ENCODE assay signal across 19 cellular contexts in the genomic region with DNA sequence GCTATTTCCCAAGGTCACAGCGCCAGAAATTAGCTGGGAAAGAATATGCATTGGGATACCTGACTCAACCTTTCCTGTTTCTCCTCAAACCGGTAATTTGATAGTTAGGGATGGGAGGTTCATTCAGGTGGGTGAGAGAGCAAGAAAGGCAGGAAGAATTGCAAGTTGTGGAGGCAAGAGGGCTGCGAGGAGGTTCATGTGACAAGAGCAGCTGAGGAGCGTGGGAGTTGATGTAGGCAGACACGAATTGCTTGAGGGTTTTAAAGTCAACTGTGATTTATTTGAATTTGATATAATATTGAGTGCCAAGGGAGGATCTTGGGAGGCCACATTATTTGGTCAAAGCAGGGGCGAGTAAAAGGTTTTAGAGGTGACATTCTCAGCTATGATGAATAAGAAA.
DNase-seq lines count a peak whose midpoint lies in the region; ATAC-seq and TF ChIP-seq lines count a peak whose summit lies in the region.
"Had no signal": no experiment of that assay in that cellular context is flagged by ENCODE, and none has a peak within 500 bp of the region (broad histone marks: within the 10 kb centered on the region; RNA-seq: fewer than 3 reads in every experiment).

No MANE protein-coding gene starts in this region.

- no peak for ATAC-seq in WTC11
- ATAC-seq: GM23338, HepG2 had no signal

- H3K27me3 ChIP-seq in endodermal cell (ENCODE audit: control insufficient read depth, insufficient read depth, low read length, poor library complexity, severe bottlenecking) (no peaks in the 10 kb centered on the region), neural progenitor cell (no peaks in the 10 kb centered on the region)
- H3K27me3 ChIP-seq: BE2C had no signal

- H3K36me3 ChIP-seq in endodermal cell (ENCODE audit: control insufficient read depth, insufficient read depth, low read length) (no peaks in the 10 kb centered on the region), neural progenitor cell (no peaks in the 10 kb centered on the region)
- H3K36me3 ChIP-seq: BE2C had no signal

- H3F3A ChIP-seq in neural progenitor cell (ENCODE audit: low read depth): no peaks in the 10 kb centered on the region

- WGBS in endodermal cell (ENCODE audit: insufficient coverage in 1 of 2, insufficient read length in 1 of 2), 2 experiments: 89 to 90% methylated on average over 5 to 6 of the region's 6 CpGs

- H3K9me3 ChIP-seq in endodermal cell (ENCODE audit: control insufficient read depth, low read length) (no peaks in the 10 kb centered on the region), neural progenitor cell (ENCODE audit: low read depth) (no peaks in the 10 kb centered on the region)
- H3K9me3 ChIP-seq: BE2C, Caco-2 had no signal

- no peak overlapping the region for H3K4me2 ChIP-seq in neural progenitor cell
- H3K4me2 ChIP-seq: GM23338 had no signal

- no peaks in the 10 kb centered on the region for H3K36me3 Mint-ChIP-seq in WTC11
- no peaks in the 10 kb centered on the region for H3K36me3 Mint-ChIP-seq in endodermal cell (ENCODE audit: low read depth)
- H3K36me3 Mint-ChIP-seq in neural progenitor cell: no peaks in the 10 kb centered on the region
- H3K36me3 Mint-ChIP-seq: CD4-positive, CD25-positive, alpha-beta regulatory T cell; CD8-positive, alpha-beta memory T cell; IgD-negative memory B cell had no signal

- TF ChIP-seq CTCF in WTC11 (IDR thresholded peaks at IDR 0.05): no peak
- no peak for TF ChIP-seq CTCF in endodermal cell (conservative IDR thresholded peaks at IDR 0.05)
- no peak for TF ChIP-seq CTCF in neural progenitor cell (IDR thresholded peaks at IDR 0.05)

- no peaks in the 10 kb centered on the region for H3K9me3 Mint-ChIP-seq in WTC11
- H3K9me3 Mint-ChIP-seq in endodermal cell: no peaks in the 10 kb centered on the region
- no peaks in the 10 kb centered on the region for H3K9me3 Mint-ChIP-seq in neural progenitor cell
- H3K9me3 Mint-ChIP-seq: GM23338 had no signal

- no peaks in the 10 kb centered on the region for H4K20me1 ChIP-seq in neural progenitor cell (ENCODE audit: low read depth)

- peak; percentile 23 for DNase-seq in COLO829 (ENCODE audit: low spot score)
- no peak for DNase-seq in WTC11 (ENCODE audit: low spot score)
- peak; percentile 52 for DNase-seq in left kidney (ENCODE audit: low read depth, low spot score)
- DNase-seq in endodermal cell: no peak
- no peak for DNase-seq in neural progenitor cell (ENCODE audit: low spot score)
- DNase-seq in central memory CD4-positive, alpha-beta T cell: no peak
- DNase-seq: BE2C; C1 segment of cervical spinal cord; Caco-2; CD4-positive, CD25-positive, alpha-beta regulatory T cell; CD8-positive, alpha-beta memory T cell; DMS153; DMS79; GDM1; HCEC 1CT; HFFc6 had no signal

- POLR2A ChIA-PET in WTC11 (lab: Charles Lee): no interaction called here

- peaks cover 6% of the 10 kb centered on the region for H3K4me1 Mint-ChIP-seq in WTC11
- H3K4me1 Mint-ChIP-seq in endodermal cell: peaks cover 21% of the 10 kb centered on the region
- H3K4me1 Mint-ChIP-seq in neural progenitor cell: peaks cover 6% of the 10 kb centered on the region
- H3K4me1 Mint-ChIP-seq: CD4-positive, CD25-positive, alpha-beta regulatory T cell; CD8-positive, alpha-beta memory T cell; IgD-negative memory B cell had no signal

- H3K4me1 ChIP-seq in endodermal cell (ENCODE audit: control insufficient read depth, insufficient read depth, low read length) (peaks cover 13% of the 10 kb centered on the region), neural progenitor cell (no peaks in the 10 kb centered on the region)
- H3K4me1 ChIP-seq: BE2C, Caco-2 had no signal

- H3K79me2 ChIP-seq in neural progenitor cell (ENCODE audit: low read depth): no peaks in the 10 kb centered on the region

- CTCF ChIA-PET in WTC11 (lab: Charles Lee): no interaction called here

- H3K9ac ChIP-seq in endodermal cell (ENCODE audit: extremely low read depth, low read length, poor library complexity, severe bottlenecking): no peak overlapping the region
- no peak overlapping the region for H3K9ac ChIP-seq in neural progenitor cell

- H3K4me3 Mint-ChIP-seq in WTC11 (no peak overlapping the region), endodermal cell (no peak overlapping the region), neural progenitor cell (no peak overlapping the region)
- H3K4me3 Mint-ChIP-seq: CD4-positive, CD25-positive, alpha-beta regulatory T cell; CD8-positive, alpha-beta memory T cell; GM23338; HFFc6; IgD-negative memory B cell had no signal

- H3K27ac ChIP-seq in endodermal cell (ENCODE audit: low read depth, low read length) (no peak overlapping the region), neural progenitor cell (no peak overlapping the region)

- no peak overlapping the region for H2AFZ ChIP-seq in neural progenitor cell (replicated peaks)
- H2AFZ ChIP-seq: GM23338 had no signal

- H3K27ac Mint-ChIP-seq in WTC11 (0 out of 2 replicates have a peak overlapping the region, but pooled peaks have one; percentile 2), endodermal cell (no peak overlapping the region), neural progenitor cell (no peak overlapping the region)
- H3K27ac Mint-ChIP-seq: CD8-positive, alpha-beta memory T cell; GM23338; HFFc6; IgD-negative memory B cell had no signal

- no peaks in the 10 kb centered on the region for H3K27me3 Mint-ChIP-seq in WTC11 (ENCODE audit: low read depth)
- no peaks in the 10 kb centered on the region for H3K27me3 Mint-ChIP-seq in endodermal cell (ENCODE audit: insufficient read depth)
- no peaks in the 10 kb centered on the region for H3K27me3 Mint-ChIP-seq in neural progenitor cell (ENCODE audit: insufficient read depth, low read depth)
- H3K27me3 Mint-ChIP-seq: CD4-positive, CD25-positive, alpha-beta regulatory T cell; IgD-negative memory B cell had no signal

- H3K4me3 ChIP-seq in endodermal cell (ENCODE audit: low read length): no peak overlapping the region
- H3K4me3 ChIP-seq in neural progenitor cell: no peak overlapping the region
- H3K4me3 ChIP-seq: GM23338 had no signal

TF ChIP-seq in WTC11, 78 proteins besides CTCF, POLR2A, EP300 and RAD21:
- TF ChIP-seq ESRRA (CRISPR knock-in tag; IDR thresholded peaks at IDR 0.05; ENCODE audit: borderline replicate concordance) (no peak), FOXK1 (CRISPR knock-in tag; IDR thresholded peaks at IDR 0.05) (no peak), TEAD1 (CRISPR knock-in tag; IDR thresholded peaks at IDR 0.05) (no peak), ZNF232 (CRISPR knock-in tag; IDR thresholded peaks at IDR 0.05) (no peak), SOX15 (CRISPR knock-in tag; IDR thresholded peaks at IDR 0.05) (no peak), ELF4 (CRISPR knock-in tag; IDR thresholded peaks at IDR 0.05; ENCODE audit: low read depth) (no peak), RORB (CRISPR knock-in tag; IDR thresholded peaks at IDR 0.05) (no peak), EMX1 (CRISPR knock-in tag; IDR thresholded peaks at IDR 0.05) (no peak), ZNF423 (CRISPR knock-in tag; IDR thresholded peaks at IDR 0.05) (no peak), CBFB (CRISPR knock-in tag; IDR thresholded peaks at IDR 0.05; ENCODE audit: low read depth) (no peak), OVOL2 (CRISPR knock-in tag; IDR thresholded peaks at IDR 0.05; ENCODE audit: borderline replicate concordance) (no peak)
- TF ChIP-seq, protein P1, sequence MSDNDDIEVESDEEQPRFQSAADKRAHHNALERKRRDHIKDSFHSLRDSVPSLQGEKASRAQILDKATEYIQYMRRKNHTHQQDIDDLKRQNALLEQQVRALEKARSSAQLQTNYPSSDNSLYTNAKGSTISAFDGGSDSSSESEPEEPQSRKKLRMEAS (CRISPR knock-in tag; IDR thresholded peaks at IDR 0.05): no peak
- TF ChIP-seq, protein P2, sequence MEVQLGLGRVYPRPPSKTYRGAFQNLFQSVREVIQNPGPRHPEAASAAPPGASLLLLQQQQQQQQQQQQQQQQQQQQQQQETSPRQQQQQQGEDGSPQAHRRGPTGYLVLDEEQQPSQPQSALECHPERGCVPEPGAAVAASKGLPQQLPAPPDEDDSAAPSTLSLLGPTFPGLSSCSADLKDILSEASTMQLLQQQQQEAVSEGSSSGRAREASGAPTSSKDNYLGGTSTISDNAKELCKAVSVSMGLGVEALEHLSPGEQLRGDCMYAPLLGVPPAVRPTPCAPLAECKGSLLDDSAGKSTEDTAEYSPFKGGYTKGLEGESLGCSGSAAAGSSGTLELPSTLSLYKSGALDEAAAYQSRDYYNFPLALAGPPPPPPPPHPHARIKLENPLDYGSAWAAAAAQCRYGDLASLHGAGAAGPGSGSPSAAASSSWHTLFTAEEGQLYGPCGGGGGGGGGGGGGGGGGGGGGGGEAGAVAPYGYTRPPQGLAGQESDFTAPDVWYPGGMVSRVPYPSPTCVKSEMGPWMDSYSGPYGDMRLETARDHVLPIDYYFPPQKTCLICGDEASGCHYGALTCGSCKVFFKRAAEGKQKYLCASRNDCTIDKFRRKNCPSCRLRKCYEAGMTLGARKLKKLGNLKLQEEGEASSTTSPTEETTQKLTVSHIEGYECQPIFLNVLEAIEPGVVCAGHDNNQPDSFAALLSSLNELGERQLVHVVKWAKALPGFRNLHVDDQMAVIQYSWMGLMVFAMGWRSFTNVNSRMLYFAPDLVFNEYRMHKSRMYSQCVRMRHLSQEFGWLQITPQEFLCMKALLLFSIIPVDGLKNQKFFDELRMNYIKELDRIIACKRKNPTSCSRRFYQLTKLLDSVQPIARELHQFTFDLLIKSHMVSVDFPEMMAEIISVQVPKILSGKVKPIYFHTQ (CRISPR knock-in tag; IDR thresholded peaks at IDR 0.05): no peak
- TF ChIP-seq, protein P3, sequence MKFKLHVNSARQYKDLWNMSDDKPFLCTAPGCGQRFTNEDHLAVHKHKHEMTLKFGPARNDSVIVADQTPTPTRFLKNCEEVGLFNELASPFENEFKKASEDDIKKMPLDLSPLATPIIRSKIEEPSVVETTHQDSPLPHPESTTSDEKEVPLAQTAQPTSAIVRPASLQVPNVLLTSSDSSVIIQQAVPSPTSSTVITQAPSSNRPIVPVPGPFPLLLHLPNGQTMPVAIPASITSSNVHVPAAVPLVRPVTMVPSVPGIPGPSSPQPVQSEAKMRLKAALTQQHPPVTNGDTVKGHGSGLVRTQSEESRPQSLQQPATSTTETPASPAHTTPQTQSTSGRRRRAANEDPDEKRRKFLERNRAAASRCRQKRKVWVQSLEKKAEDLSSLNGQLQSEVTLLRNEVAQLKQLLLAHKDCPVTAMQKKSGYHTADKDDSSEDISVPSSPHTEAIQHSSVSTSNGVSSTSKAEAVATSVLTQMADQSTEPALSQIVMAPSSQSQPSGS (CRISPR knock-in tag; IDR thresholded peaks at IDR 0.05; ENCODE audit: borderline replicate concordance, low read depth): no peak

Comparison
In these comparisons a context has a peak if more than half of its experiments do, and no peak if none do; other contexts are left out.
1. DNase-seq: peak in COLO829 (single experiment) and left kidney (single experiment); none in WTC11 (single experiment), endodermal cell (single experiment), neural progenitor cell (single experiment) and central memory CD4-positive, alpha-beta T cell (single experiment).